ENCODE assay signal across 12 cellular contexts in the genomic region with DNA sequence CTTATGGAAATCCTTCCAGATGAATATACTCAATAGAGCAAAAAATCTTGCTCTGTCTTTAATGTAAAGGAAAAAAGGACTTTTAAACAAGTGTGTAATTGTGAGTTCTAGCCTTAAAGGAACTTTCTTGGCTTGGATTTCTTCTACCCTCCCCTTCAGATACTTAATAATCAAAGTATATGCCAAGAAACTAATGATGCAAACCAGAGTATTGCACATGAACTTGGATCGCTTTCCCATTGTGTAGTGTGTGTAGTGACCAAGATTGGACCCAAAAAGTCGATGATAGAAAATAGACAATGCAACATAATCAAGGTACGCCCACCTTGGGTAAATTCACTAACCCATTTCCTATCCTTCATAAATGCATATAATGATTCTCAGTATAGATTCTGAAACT.
A peak's percentile ranks its signal among the peaks of the same experiment; 100 is the strongest.
DNase-seq lines count a peak whose midpoint lies in the region; ATAC-seq and TF ChIP-seq lines count a peak whose summit lies in the region.
"Had no signal": no experiment of that assay in that cellular context is flagged by ENCODE, and none has a peak within 500 bp of the region (broad histone marks: within the 10 kb centered on the region; RNA-seq: fewer than 3 reads in every experiment).

No MANE protein-coding gene starts in this region.

- peaks cover 6% of the 10 kb centered on the region for H3K27me3 Mint-ChIP-seq in mesothelial cell of epicardium (ENCODE audit: low read depth)

- no peak overlapping the region for H3K4me3 ChIP-seq in fibroblast of the aortic adventitia (ENCODE audit: low read depth, low read length)

- DNase-seq in fibroblast of the aortic adventitia (ENCODE audit: low read depth) (peak; percentile 39), H4 (ENCODE audit: low spot score) (no peak), NCI-H2196 treated with DMSO at 0.1 percent for 48 hours (lab: John Stamatoyannopoulos, UW; ENCODE audit: unreplicated experiment) (no peak), mesothelial cell of epicardium (ENCODE audit: low spot score in 2 of 2, unreplicated experiment in 2 of 2) (no peak)
- DNase-seq: C1 segment of cervical spinal cord, H7, kidney glomerular epithelial cell had no signal

- no peaks in the 10 kb centered on the region for H3K4me1 Mint-ChIP-seq in mesothelial cell of epicardium

- no peak overlapping the region for H3K4me3 Mint-ChIP-seq in mesothelial cell of epicardium

- ATAC-seq in GM18502 (IDR thresholded peaks at IDR 0.05; ENCODE audit: poor library complexity, unreplicated experiment): peak; percentile 11
- ATAC-seq in GM21717 (IDR thresholded peaks at IDR 0.05; ENCODE audit: unreplicated experiment): peak; percentile 23
- peak; percentile 7 for ATAC-seq in HG03521 (IDR thresholded peaks at IDR 0.05; ENCODE audit: unreplicated experiment)
- ATAC-seq in activated CD4-positive, CD25-positive, alpha-beta regulatory T cell treated with anti-CD3 and anti-CD28 coated beads, Interleukin-2, amount 50 U/mL, for 24 hours: no peak
- ATAC-seq: Panc1 had no signal

- H3K27ac Mint-ChIP-seq in mesothelial cell of epicardium: no peak overlapping the region

- no peaks in the 10 kb centered on the region for H3K9me3 Mint-ChIP-seq in mesothelial cell of epicardium

- no peaks in the 10 kb centered on the region for H3K36me3 Mint-ChIP-seq in mesothelial cell of epicardium

- TF ChIP-seq CTCF in fibroblast of the aortic adventitia (IDR thresholded peaks at IDR 0.05; ENCODE audit: insufficient read depth, low read length) (no peak), mesothelial cell of epicardium (IDR thresholded peaks at IDR 0.05; ENCODE audit: unreplicated experiment) (no peak)

Comparison
In these comparisons a context has a peak if more than half of its experiments do, and no peak if none do; other contexts are left out.
1. ATAC-seq: peak in GM18502 (single experiment), GM21717 (single experiment) and HG03521 (single experiment); none in activated CD4-positive, CD25-positive, alpha-beta regulatory T cell treated with anti-CD3 and anti-CD28 coated beads, Interleukin-2, amount 50 U/mL, for 24 hours (0 of 2).